In genomic region chr10:110860576-110861241, GRCh38 we compare ENCODE assay signal across 1 cellular context.
TF ChIP-seq lines count a peak whose summit lies in the region.

No MANE protein-coding gene starts in this region.

TF ChIP-seq in IMR-90, 13 proteins besides CTCF, POLR2A, EP300 and RAD21 (continued from another document):
- TF ChIP-seq RFX5 (IDR thresholded peaks at IDR 0.05; ENCODE audit: low read depth, low read length) (no peak), SMC3 (IDR thresholded peaks at IDR 0.05; ENCODE audit: low read depth, low read length) (no peak)
